ENCODE assay signal across 25 cellular contexts in the genomic region with DNA sequence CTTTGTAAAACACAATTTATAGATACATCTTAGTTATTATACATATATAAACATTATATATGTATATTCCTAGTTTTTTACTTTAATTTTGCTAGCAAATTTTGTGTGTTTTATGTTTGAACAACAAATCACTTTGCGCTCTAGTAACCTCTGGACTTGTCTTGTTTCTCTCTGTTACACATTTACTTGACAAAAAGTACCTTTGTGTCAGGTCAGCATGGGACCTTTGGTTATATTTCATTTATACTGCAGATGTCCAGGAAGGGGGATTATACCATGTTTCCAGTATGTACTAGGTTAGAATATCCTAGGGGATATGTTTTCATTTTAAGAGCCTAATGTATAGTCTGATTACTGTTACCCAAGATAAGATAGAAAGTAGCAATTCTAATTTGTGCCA.
"Had no signal": no experiment of that assay in that cellular context is flagged by ENCODE, and none has a peak within 500 bp of the region (broad histone marks: within the 10 kb centered on the region; RNA-seq: fewer than 3 reads in every experiment).

No MANE protein-coding gene starts in this region.

- H3K27me3 ChIP-seq: esophagus muscularis mucosa, gastroesophageal sphincter, left lung, ovary, sigmoid colon, spleen, testis, tibial nerve, upper lobe of left lung had no signal

- H3K4me3 ChIP-seq: coronary artery, esophagus muscularis mucosa, gastroesophageal sphincter, left lung, lower lobe of right lung, ovary, psoas muscle, sigmoid colon, spleen, testis, tibial nerve, upper lobe of left lung had no signal

- H3K9me3 ChIP-seq: esophagus muscularis mucosa, gastroesophageal sphincter, left lung, lower lobe of right lung, ovary, psoas muscle, sigmoid colon, spleen, testis, tibial nerve, upper lobe of left lung had no signal

- H3K4me1 ChIP-seq: esophagus muscularis mucosa, foreskin keratinocyte, gastroesophageal sphincter, left lung, lower lobe of right lung, psoas muscle, sigmoid colon, spleen, testis, upper lobe of left lung had no signal

- ATAC-seq: foreskin keratinocyte; gastroesophageal sphincter; naive thymus-derived CD8-positive, alpha-beta T cell; psoas muscle; stimulated activated memory B cell treated with anti-CD40 and anti-IgM and Interleukin-4, amounts not matched to agents 10 μg/mL and 1 μg/mL and 100 μg/mL, for 72 hours; stimulated activated naive CD8-positive, alpha-beta T cell treated with anti-CD3 and anti-CD28 coated beads, Interleukin-15, Interleukin-2, amounts not matched to agents 100 U/mL and 50 U/mL, for 24 hours had no signal

- H3K27ac ChIP-seq: esophagus muscularis mucosa, foreskin keratinocyte, gastroesophageal sphincter, left lung, lower lobe of right lung, ovary, psoas muscle, sigmoid colon, spleen, testis, tibial nerve, upper lobe of left lung had no signal

- DNase-seq: dermis blood vessel endothelial cell; effector memory CD4-positive, alpha-beta T cell; foreskin keratinocyte; hypothalamus; immature natural killer cell; islet precursor cell; left lung; lower lobe of right lung; naive thymus-derived CD8-positive, alpha-beta T cell; occipital lobe; ovary; posterior cingulate gyrus; psoas muscle; sigmoid colon; spleen; stimulated activated CD4-positive, alpha-beta T cell treated with anti-CD3 and anti-CD28 coated beads, Interleukin-4, amount 100 ng/mL, for 4 hours; stimulated activated naive CD8-positive, alpha-beta T cell treated with anti-CD3 and anti-CD28 coated beads, Interleukin-15, Interleukin-2, amounts not matched to agents 100 U/mL and 50 U/mL, for 24 hours; substantia nigra; testis; upper lobe of left lung had no signal

- H3K36me3 ChIP-seq: esophagus muscularis mucosa, gastroesophageal sphincter, left lung, lower lobe of right lung, ovary, sigmoid colon, spleen, tibial nerve, upper lobe of left lung had no signal
